In the genomic region with DNA sequence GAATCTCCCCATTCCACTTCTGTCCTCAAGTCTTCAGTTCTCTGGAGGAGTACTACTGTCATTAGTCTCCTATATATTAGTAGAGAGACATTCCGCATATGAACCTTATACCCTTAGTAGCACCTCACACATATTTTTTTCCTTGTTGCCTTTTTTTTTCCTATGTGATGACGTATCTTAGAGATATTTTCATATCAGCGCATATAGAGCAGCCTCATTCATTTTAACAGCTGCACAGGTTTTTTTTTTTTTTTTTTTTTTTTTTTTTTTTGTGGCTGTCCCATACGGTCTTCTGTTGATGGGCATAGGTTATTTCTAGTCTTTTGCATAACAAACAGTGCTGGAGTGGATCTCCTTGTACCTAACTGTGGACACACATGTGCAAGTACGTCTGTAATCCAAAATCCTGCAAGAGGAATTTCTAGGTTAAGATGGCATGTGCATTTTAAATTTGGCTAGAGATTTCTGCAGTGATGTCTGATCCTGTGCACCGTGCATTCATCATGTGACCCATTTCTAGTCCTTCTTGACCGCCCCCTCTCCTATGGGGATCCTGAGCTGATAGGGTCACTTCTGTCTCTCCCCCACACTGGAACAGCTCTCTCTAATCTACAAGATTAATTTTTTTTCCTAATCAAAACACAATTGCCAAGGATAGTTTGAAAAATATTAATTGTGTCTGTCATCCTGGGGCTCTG, we compare ENCODE assay signal across 1 cellular context.
TF ChIP-seq lines count a peak whose summit lies in the region.

No MANE protein-coding gene starts in this region.

TF ChIP-seq in K562, 482 proteins besides CTCF, POLR2A, EP300 and RAD21 (continued from another document and continues in another):
- TF ChIP-seq, protein P1, sequence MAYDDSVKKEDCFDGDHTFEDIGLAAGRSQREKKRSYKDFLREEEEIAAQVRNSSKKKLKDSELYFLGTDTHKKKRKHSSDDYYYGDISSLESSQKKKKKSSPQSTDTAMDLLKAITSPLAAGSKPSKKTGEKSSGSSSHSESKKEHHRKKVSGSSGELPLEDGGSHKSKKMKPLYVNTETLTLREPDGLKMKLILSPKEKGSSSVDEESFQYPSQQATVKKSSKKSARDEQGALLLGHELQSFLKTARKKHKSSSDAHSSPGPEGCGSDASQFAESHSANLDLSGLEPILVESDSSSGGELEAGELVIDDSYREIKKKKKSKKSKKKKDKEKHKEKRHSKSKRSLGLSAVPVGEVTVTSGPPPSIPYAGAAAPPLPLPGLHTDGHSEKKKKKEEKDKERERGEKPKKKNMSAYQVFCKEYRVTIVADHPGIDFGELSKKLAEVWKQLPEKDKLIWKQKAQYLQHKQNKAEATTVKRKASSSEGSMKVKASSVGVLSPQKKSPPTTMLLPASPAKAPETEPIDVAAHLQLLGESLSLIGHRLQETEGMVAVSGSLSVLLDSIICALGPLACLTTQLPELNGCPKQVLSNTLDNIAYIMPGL (CRISPR knock-in tag; IDR thresholded peaks at IDR 0.05), result no peak
- TF ChIP-seq TEAD1 (CRISPR knock-in tag; IDR thresholded peaks at IDR 0.05) (0 out of 4 replicates have a peak, but pooled peaks of 1 of the 2 experiments have one; percentile 0), NRF1 (conservative IDR thresholded peaks at IDR 0.05 in 1 of 2, IDR thresholded peaks at IDR 0.05 in 1 of 2) (0 out of 4 replicates have a peak, but pooled peaks of 1 of the 2 experiments have one; percentile 4), YBX1 (IDR thresholded peaks at IDR 0.05) (no peak), ERF (CRISPR knock-in tag; IDR thresholded peaks at IDR 0.05) (no peak), ZNF75A (CRISPR knock-in tag; IDR thresholded peaks at IDR 0.05) (no peak), ZNF780A (CRISPR knock-in tag; IDR thresholded peaks at IDR 0.05) (no peak), TEAD2 (tag; IDR thresholded peaks at IDR 0.05) (no peak), ZKSCAN8 (CRISPR knock-in tag; IDR thresholded peaks at IDR 0.05) (peak; percentile 73), TAF1 (IDR thresholded peaks at IDR 0.05; ENCODE audit: control insufficient read depth, extremely low read depth, insufficient read depth, low read length, severe bottlenecking) (no peak), ZNF699 (CRISPR knock-in tag; IDR thresholded peaks at IDR 0.05; ENCODE audit: insufficient replicate concordance) (no peak), HDAC8 (tag; IDR thresholded peaks at IDR 0.05) (peak; percentile 52; the same call in 1 of the 2 replicates), EP400 (IDR thresholded peaks at IDR 0.05) (0 out of 2 replicates have a peak, but pooled peaks have one; percentile 6), JUN (IDR thresholded peaks at IDR 0.05; ENCODE audit: borderline replicate concordance, low read depth, low read length) (no peak), JUN (CRISPR knock-in tag; IDR thresholded peaks at IDR 0.05; ENCODE audit: borderline replicate concordance) (0 out of 2 replicates have a peak, but pooled peaks have one; percentile 16), DNMT1 (IDR thresholded peaks at IDR 0.05) (no peak), HDAC3 (IDR thresholded peaks at IDR 0.05; ENCODE audit: borderline replicate concordance, partially characterized antibody) (peak; percentile 8), FOSL1 (tag; conservative IDR thresholded peaks at IDR 0.05) (peak; percentile 6; the same call in 1 of the 2 replicates), ESRRA (IDR thresholded peaks at IDR 0.05; ENCODE audit: borderline replicate concordance, low read depth) (no peak), NR2C2 (CRISPR knock-in tag; IDR thresholded peaks at IDR 0.05) (no peak), NR2C2 (tag; IDR thresholded peaks at IDR 0.05) (0 out of 2 replicates have a peak, but pooled peaks have one; percentile 23)
- TF ChIP-seq, protein P2, sequence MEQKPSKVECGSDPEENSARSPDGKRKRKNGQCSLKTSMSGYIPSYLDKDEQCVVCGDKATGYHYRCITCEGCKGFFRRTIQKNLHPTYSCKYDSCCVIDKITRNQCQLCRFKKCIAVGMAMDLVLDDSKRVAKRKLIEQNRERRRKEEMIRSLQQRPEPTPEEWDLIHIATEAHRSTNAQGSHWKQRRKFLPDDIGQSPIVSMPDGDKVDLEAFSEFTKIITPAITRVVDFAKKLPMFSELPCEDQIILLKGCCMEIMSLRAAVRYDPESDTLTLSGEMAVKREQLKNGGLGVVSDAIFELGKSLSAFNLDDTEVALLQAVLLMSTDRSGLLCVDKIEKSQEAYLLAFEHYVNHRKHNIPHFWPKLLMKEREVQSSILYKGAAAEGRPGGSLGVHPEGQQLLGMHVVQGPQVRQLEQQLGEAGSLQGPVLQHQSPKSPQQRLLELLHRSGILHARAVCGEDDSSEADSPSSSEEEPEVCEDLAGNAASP (IDR thresholded peaks at IDR 0.05), result no peak
- TF ChIP-seq, protein P3, sequence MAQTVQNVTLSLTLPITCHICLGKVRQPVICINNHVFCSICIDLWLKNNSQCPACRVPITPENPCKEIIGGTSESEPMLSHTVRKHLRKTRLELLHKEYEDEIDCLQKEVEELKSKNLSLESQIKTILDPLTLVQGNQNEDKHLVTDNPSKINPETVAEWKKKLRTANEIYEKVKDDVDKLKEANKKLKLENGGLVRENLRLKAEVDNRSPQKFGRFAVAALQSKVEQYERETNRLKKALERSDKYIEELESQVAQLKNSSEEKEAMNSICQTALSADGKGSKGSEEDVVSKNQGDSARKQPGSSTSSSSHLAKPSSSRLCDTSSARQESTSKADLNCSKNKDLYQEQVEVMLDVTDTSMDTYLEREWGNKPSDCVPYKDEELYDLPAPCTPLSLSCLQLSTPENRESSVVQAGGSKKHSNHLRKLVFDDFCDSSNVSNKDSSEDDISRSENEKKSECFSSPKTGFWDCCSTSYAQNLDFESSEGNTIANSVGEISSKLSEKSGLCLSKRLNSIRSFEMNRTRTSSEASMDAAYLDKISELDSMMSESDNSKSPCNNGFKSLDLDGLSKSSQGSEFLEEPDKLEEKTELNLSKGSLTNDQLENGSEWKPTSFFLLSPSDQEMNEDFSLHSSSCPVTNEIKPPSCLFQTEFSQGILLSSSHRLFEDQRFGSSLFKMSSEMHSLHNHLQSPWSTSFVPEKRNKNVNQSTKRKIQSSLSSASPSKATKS (CRISPR knock-in tag; IDR thresholded peaks at IDR 0.05), result no peak
- TF ChIP-seq, protein P4, sequence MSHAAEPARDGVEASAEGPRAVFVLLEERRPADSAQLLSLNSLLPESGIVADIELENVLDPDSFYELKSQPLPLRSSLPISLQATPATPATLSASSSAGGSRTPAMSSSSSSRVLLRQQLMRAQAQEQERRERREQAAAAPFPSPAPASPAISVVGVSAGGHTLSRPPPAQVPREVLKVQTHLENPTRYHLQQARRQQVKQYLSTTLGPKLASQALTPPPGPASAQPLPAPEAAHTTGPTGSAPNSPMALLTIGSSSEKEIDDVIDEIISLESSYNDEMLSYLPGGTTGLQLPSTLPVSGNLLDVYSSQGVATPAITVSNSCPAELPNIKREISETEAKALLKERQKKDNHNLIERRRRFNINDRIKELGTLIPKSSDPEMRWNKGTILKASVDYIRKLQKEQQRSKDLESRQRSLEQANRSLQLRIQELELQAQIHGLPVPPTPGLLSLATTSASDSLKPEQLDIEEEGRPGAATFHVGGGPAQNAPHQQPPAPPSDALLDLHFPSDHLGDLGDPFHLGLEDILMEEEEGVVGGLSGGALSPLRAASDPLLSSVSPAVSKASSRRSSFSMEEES (CRISPR knock-in tag; IDR thresholded peaks at IDR 0.05), result peak; percentile 87
- TF ChIP-seq, protein P5, sequence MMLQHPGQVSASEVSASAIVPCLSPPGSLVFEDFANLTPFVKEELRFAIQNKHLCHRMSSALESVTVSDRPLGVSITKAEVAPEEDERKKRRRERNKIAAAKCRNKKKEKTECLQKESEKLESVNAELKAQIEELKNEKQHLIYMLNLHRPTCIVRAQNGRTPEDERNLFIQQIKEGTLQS (IDR thresholded peaks at IDR 0.05), result peak; percentile 13; the same call in 1 of the 2 replicates
- TF ChIP-seq, protein P5 (CRISPR knock-in tag; conservative IDR thresholded peaks at IDR 0.05), result no peak
- TF ChIP-seq, protein P6, sequence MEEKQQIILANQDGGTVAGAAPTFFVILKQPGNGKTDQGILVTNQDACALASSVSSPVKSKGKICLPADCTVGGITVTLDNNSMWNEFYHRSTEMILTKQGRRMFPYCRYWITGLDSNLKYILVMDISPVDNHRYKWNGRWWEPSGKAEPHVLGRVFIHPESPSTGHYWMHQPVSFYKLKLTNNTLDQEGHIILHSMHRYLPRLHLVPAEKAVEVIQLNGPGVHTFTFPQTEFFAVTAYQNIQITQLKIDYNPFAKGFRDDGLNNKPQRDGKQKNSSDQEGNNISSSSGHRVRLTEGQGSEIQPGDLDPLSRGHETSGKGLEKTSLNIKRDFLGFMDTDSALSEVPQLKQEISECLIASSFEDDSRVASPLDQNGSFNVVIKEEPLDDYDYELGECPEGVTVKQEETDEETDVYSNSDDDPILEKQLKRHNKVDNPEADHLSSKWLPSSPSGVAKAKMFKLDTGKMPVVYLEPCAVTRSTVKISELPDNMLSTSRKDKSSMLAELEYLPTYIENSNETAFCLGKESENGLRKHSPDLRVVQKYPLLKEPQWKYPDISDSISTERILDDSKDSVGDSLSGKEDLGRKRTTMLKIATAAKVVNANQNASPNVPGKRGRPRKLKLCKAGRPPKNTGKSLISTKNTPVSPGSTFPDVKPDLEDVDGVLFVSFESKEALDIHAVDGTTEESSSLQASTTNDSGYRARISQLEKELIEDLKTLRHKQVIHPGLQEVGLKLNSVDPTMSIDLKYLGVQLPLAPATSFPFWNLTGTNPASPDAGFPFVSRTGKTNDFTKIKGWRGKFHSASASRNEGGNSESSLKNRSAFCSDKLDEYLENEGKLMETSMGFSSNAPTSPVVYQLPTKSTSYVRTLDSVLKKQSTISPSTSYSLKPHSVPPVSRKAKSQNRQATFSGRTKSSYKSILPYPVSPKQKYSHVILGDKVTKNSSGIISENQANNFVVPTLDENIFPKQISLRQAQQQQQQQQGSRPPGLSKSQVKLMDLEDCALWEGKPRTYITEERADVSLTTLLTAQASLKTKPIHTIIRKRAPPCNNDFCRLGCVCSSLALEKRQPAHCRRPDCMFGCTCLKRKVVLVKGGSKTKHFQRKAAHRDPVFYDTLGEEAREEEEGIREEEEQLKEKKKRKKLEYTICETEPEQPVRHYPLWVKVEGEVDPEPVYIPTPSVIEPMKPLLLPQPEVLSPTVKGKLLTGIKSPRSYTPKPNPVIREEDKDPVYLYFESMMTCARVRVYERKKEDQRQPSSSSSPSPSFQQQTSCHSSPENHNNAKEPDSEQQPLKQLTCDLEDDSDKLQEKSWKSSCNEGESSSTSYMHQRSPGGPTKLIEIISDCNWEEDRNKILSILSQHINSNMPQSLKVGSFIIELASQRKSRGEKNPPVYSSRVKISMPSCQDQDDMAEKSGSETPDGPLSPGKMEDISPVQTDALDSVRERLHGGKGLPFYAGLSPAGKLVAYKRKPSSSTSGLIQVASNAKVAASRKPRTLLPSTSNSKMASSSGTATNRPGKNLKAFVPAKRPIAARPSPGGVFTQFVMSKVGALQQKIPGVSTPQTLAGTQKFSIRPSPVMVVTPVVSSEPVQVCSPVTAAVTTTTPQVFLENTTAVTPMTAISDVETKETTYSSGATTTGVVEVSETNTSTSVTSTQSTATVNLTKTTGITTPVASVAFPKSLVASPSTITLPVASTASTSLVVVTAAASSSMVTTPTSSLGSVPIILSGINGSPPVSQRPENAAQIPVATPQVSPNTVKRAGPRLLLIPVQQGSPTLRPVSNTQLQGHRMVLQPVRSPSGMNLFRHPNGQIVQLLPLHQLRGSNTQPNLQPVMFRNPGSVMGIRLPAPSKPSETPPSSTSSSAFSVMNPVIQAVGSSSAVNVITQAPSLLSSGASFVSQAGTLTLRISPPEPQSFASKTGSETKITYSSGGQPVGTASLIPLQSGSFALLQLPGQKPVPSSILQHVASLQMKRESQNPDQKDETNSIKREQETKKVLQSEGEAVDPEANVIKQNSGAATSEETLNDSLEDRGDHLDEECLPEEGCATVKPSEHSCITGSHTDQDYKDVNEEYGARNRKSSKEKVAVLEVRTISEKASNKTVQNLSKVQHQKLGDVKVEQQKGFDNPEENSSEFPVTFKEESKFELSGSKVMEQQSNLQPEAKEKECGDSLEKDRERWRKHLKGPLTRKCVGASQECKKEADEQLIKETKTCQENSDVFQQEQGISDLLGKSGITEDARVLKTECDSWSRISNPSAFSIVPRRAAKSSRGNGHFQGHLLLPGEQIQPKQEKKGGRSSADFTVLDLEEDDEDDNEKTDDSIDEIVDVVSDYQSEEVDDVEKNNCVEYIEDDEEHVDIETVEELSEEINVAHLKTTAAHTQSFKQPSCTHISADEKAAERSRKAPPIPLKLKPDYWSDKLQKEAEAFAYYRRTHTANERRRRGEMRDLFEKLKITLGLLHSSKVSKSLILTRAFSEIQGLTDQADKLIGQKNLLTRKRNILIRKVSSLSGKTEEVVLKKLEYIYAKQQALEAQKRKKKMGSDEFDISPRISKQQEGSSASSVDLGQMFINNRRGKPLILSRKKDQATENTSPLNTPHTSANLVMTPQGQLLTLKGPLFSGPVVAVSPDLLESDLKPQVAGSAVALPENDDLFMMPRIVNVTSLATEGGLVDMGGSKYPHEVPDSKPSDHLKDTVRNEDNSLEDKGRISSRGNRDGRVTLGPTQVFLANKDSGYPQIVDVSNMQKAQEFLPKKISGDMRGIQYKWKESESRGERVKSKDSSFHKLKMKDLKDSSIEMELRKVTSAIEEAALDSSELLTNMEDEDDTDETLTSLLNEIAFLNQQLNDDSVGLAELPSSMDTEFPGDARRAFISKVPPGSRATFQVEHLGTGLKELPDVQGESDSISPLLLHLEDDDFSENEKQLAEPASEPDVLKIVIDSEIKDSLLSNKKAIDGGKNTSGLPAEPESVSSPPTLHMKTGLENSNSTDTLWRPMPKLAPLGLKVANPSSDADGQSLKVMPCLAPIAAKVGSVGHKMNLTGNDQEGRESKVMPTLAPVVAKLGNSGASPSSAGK (IDR thresholded peaks at IDR 0.05), result 0 out of 2 replicates have a peak, but pooled peaks have one; percentile 13
- TF ChIP-seq, protein P7, sequence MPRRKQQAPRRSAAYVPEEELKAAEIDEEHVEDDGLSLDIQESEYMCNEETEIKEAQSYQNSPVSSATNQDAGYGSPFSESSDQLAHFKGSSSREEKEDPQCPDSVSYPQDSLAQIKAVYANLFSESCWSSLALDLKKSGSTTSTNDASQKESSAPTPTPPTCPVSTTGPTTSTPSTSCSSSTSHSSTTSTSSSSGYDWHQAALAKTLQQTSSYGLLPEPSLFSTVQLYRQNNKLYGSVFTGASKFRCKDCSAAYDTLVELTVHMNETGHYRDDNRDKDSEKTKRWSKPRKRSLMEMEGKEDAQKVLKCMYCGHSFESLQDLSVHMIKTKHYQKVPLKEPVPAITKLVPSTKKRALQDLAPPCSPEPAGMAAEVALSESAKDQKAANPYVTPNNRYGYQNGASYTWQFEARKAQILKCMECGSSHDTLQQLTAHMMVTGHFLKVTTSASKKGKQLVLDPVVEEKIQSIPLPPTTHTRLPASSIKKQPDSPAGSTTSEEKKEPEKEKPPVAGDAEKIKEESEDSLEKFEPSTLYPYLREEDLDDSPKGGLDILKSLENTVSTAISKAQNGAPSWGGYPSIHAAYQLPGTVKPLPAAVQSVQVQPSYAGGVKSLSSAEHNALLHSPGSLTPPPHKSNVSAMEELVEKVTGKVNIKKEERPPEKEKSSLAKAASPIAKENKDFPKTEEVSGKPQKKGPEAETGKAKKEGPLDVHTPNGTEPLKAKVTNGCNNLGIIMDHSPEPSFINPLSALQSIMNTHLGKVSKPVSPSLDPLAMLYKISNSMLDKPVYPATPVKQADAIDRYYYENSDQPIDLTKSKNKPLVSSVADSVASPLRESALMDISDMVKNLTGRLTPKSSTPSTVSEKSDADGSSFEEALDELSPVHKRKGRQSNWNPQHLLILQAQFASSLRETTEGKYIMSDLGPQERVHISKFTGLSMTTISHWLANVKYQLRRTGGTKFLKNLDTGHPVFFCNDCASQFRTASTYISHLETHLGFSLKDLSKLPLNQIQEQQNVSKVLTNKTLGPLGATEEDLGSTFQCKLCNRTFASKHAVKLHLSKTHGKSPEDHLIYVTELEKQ (CRISPR knock-in tag; IDR thresholded peaks at IDR 0.05), result no peak
